In genomic region chr7:22563621-22564241, GRCh38 we compare ENCODE assay signal across 8 cellular contexts.
DNase-seq lines count a peak whose midpoint lies in the region; ATAC-seq and TF ChIP-seq lines count a peak whose summit lies in the region.

No MANE protein-coding gene starts in this region.

- H3K9me3 Mint-ChIP-seq in MCF 10A (ENCODE audit: unreplicated experiment): no peaks in the 10 kb centered on the region
- peaks cover 10% of the 10 kb centered on the region for H3K9me3 Mint-ChIP-seq in glutamatergic neuron (ENCODE audit: unreplicated experiment)

- H3K4me1 ChIP-seq in ACC112 (ENCODE audit: control insufficient read depth, insufficient read depth, low read length, unreplicated experiment) (peaks cover 61% of the 10 kb centered on the region), Karpas-422 (ENCODE audit: low read length) (peaks cover 25% of the 10 kb centered on the region), parathyroid adenoma (no peaks in the 10 kb centered on the region)

- no peaks in the 10 kb centered on the region for H3K27me3 Mint-ChIP-seq in MCF 10A (ENCODE audit: insufficient read depth, unreplicated experiment)
- peaks cover 9% of the 10 kb centered on the region for H3K27me3 Mint-ChIP-seq in glutamatergic neuron (ENCODE audit: unreplicated experiment)

- BruUV-seq in MCF 10A (replicated peaks; lab: Mats Ljungman, UMichigan): no TSS peak

- H3K27ac Mint-ChIP-seq in MCF 10A (ENCODE audit: low read depth, unreplicated experiment) (no peak overlapping the region), glutamatergic neuron (ENCODE audit: unreplicated experiment) (no peak overlapping the region)

- H3K4me2 ChIP-seq in Karpas-422 (ENCODE audit: low read depth, low read length, poor library complexity, severe bottlenecking): peak overlapping the region; percentile 4
- H3K4me2 ChIP-seq in parathyroid adenoma (ENCODE audit: low read length): no peak overlapping the region

- H2AFZ ChIP-seq in ACC112 (ENCODE audit: low read length, unreplicated experiment) (no peak overlapping the region), Karpas-422 (ENCODE audit: low read length) (no peak overlapping the region), parathyroid adenoma (peak overlapping the region; percentile 51)

- H3K9ac ChIP-seq in Karpas-422 (ENCODE audit: low read length): no peak overlapping the region
- H3K9ac ChIP-seq in parathyroid adenoma: no peak overlapping the region

- peak; percentile 51 for ATAC-seq in GM18870 (IDR thresholded peaks at IDR 0.05; ENCODE audit: unreplicated experiment)

- H3K27ac ChIP-seq in ACC112 (ENCODE audit: low read depth, low read length) (peak overlapping the region; percentile 91), Karpas-422 (ENCODE audit: low read length) (no peak overlapping the region), parathyroid adenoma (peak overlapping the region; percentile 19)

- H3K36me3 Mint-ChIP-seq in MCF 10A (ENCODE audit: insufficient read depth, unreplicated experiment) (no peaks in the 10 kb centered on the region), glutamatergic neuron (ENCODE audit: unreplicated experiment) (no peaks in the 10 kb centered on the region)

- H4K20me1 ChIP-seq in Karpas-422 (ENCODE audit: insufficient read depth, low read depth, low read length): no peaks in the 10 kb centered on the region

- H3K9me3 ChIP-seq in Karpas-422 (ENCODE audit: low read length) (no peaks in the 10 kb centered on the region), parathyroid adenoma (ENCODE audit: control insufficient read depth, low read length) (no peaks in the 10 kb centered on the region)

- intact Hi-C loops in MCF 10A (cut with micrococcal nuclease): no loop called here

- POLR2A ChIA-PET in MCF 10A (lab: Yijun Ruan, JAX): interaction anchor here (0.7 to 1.7 kb wide), 6 partner anchors 14 to 314 kb away, joined by 3 to 7 read pairs (median 3); partner anchors contain the start of gene IL6

- H3K4me3 Mint-ChIP-seq in MCF 10A (ENCODE audit: unreplicated experiment) (no peak overlapping the region), glutamatergic neuron (ENCODE audit: unreplicated experiment) (no peak overlapping the region)

- peaks cover 40% of the 10 kb centered on the region for H3K4me1 Mint-ChIP-seq in MCF 10A (ENCODE audit: insufficient read depth, unreplicated experiment)
- H3K4me1 Mint-ChIP-seq in glutamatergic neuron (ENCODE audit: low read depth, unreplicated experiment): peaks cover 28% of the 10 kb centered on the region

- H3K9me2 ChIP-seq in Karpas-422 (replicated peaks; ENCODE audit: insufficient read depth, low read length): no peaks in the 10 kb centered on the region

- H3K27me3 ChIP-seq in ACC112 (ENCODE audit: insufficient read depth, low read length) (no peaks in the 10 kb centered on the region), Karpas-422 (ENCODE audit: low read length) (no peaks in the 10 kb centered on the region), parathyroid adenoma (ENCODE audit: control insufficient read depth, insufficient read depth, low read length) (no peaks in the 10 kb centered on the region)

- no peaks in the 10 kb centered on the region for H3K79me2 ChIP-seq in ACC112 (ENCODE audit: control insufficient read depth, insufficient read depth, low read length, unreplicated experiment)
- H3K79me2 ChIP-seq in Karpas-422 (ENCODE audit: low read length): no peaks in the 10 kb centered on the region
- no peaks in the 10 kb centered on the region for H3K79me2 ChIP-seq in parathyroid adenoma

- TF ChIP-seq CTCF in MCF 10A (IDR thresholded peaks at IDR 0.05; ENCODE audit: unreplicated experiment) (no peak), parathyroid adenoma (IDR thresholded peaks at IDR 0.05) (no peak), glutamatergic neuron (IDR thresholded peaks at IDR 0.05; ENCODE audit: partially characterized antibody, unreplicated experiment) (no peak)

- H3K4me3 ChIP-seq in ACC112 (ENCODE audit: low read depth, low read length) (no peak overlapping the region), Karpas-422 (ENCODE audit: low read length) (no peak overlapping the region), parathyroid adenoma (ENCODE audit: low read depth, low read length) (no peak overlapping the region)

- DNase-seq in Karpas-422: no peak
- peak; percentile 54 for DNase-seq in MCF 10A (ENCODE audit: unreplicated experiment)
- DNase-seq in glutamatergic neuron: no peak
- DNase-seq in 8988T: no peak
- DNase-seq in SIG-M5 treated with dmso at 0.1 percent for 504 hours (lab: John Stamatoyannopoulos, UW; ENCODE audit: unreplicated experiment): no peak

- H3K36me3 ChIP-seq in ACC112 (ENCODE audit: insufficient read depth, low read length) (no peaks in the 10 kb centered on the region), Karpas-422 (ENCODE audit: insufficient read depth, low read length) (no peaks in the 10 kb centered on the region), parathyroid adenoma (ENCODE audit: control insufficient read depth, insufficient read depth, low read length) (no peaks in the 10 kb centered on the region)

- CTCF ChIA-PET in MCF 10A (lab: Yijun Ruan, JAX): interaction anchor here (0.7 to 14.7 kb wide), 6 partner anchors 13 to 492 kb away, joined by 3 to 544 read pairs (median 5); partner anchors contain the start of gene IL6
